Comparison of ENCODE assay signal across 8 cellular contexts in the genomic region with DNA sequence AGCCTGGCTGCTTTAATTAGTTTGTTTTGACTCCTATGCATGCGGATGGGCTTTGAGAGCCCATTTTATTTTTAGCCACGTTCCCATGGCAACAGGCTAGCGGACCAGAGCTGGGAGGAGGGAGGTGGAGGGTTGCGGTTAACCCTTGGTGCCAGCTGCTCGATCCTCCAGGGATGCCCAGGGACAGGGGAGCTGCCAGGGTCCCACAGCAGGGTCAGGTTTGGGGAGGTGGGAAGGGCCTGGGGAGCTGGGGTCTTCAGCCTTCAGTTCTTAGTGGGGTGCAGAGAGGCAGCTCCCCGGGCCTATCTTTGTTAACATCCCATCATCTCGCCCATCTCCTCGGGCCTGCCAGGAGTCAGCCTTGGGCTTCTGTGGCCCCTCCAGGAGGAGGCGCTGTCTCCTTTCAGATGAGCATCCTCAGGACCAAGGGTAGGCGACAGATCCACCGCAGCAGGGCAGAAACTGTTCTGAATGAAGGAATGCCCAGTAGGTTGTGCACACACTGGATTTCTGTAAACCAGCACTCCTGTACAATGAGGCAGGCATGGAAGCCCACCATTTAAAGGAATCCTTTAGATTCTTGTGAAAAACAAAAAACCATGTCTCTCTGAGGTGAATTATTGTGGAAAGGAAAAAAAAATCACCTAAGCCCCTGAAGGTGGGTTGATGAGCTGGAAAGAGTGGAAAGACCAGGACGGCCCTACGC.
DNase-seq lines count a peak whose midpoint lies in the region; ATAC-seq and TF ChIP-seq lines count a peak whose summit lies in the region.

No MANE protein-coding gene starts in this region.

- ATAC-seq in GM18502 (IDR thresholded peaks at IDR 0.05; ENCODE audit: poor library complexity, unreplicated experiment) (peak; percentile 76), HG03280 (IDR thresholded peaks at IDR 0.05; ENCODE audit: unreplicated experiment) (peak; percentile 79)

- no peaks in the 10 kb centered on the region for H3K9me3 ChIP-seq in liver (ENCODE audit: control insufficient read depth in 4 of 4, low read length in 3 of 4)

- no peak overlapping the region for H3K4me3 ChIP-seq in choroid plexus epithelial cell (ENCODE audit: low read depth, low read length)
- no peak overlapping the region for H3K4me3 ChIP-seq in liver (ENCODE audit: low read depth in 1 of 3, low read length in 3 of 3)

- H3K4me1 ChIP-seq in liver (ENCODE audit: control insufficient read depth in 4 of 4, insufficient read depth in 4 of 4, low read length in 3 of 4), result peaks cover 0 to 7% (median 0%) of the 10 kb centered on the region in 4 donors

- H3K27ac ChIP-seq in liver (ENCODE audit: low read depth in 1 of 2, low read length in 2 of 2), result no peak overlapping the region

- no peaks in the 10 kb centered on the region for H3K27me3 ChIP-seq in liver (ENCODE audit: control insufficient read depth in 4 of 4, insufficient read depth in 4 of 4, low read length in 3 of 4)

- DNase-seq in A172 (ENCODE audit: low spot score), result peak; percentile 74
- peak; percentile 76 for DNase-seq in NCI-H510A (lab: John Stamatoyannopoulos, UW)
- peak; percentile 90 for DNase-seq in activated CD4-positive, alpha-beta T cell treated with anti-CD3 and anti-CD28 coated beads for 48 hours
- peak; percentile 91 for DNase-seq in choroid plexus epithelial cell (ENCODE audit: low read depth)
- DNase-seq in stimulated activated CD4-positive, alpha-beta T cell treated with anti-CD3 and anti-CD28 coated beads, TNF-alpha, amount 100 ng/mL, for 1 hour (ENCODE audit: low read depth in 3 of 3, low spot score in 1 of 3), result peak; percentile 58 to 67 (median 59)

- no peaks in the 10 kb centered on the region for H3K36me3 ChIP-seq in liver (ENCODE audit: control insufficient read depth in 4 of 4, insufficient read depth in 3 of 4, low read depth in 1 of 4, low read length in 3 of 4)

- 36% methylated on average over 13 of the region's 13 CpGs for WGBS in liver

- peak; percentile 93 to 95 for TF ChIP-seq RAD21 in liver (IDR thresholded peaks at IDR 0.05)

- TF ChIP-seq CTCF in choroid plexus epithelial cell (conservative IDR thresholded peaks at IDR 0.05; ENCODE audit: low read depth, low read length) (peak; percentile 98), liver (IDR thresholded peaks at IDR 0.05; ENCODE audit: low read depth, low read length, missing input control) (peak; percentile 83)

- no peak overlapping the region for H3K9ac ChIP-seq in liver (ENCODE audit: low read depth in 1 of 2, low read length in 2 of 2)

TF ChIP-seq in liver, 16 proteins besides CTCF, POLR2A, EP300 and RAD21:
- TF ChIP-seq GABPA (IDR thresholded peaks at IDR 0.05 in 1 of 2, conservative IDR thresholded peaks at IDR 0.05 in 1 of 2), result no peak
- no peak for TF ChIP-seq JUND (IDR thresholded peaks at IDR 0.05)
- TF ChIP-seq TAF1 (conservative IDR thresholded peaks at IDR 0.05), result no peak
